32 cellular contexts compared by ENCODE assay signal in genomic region chr1:117262976-117263375, GRCh38. TPM values are rescaled to one million over a fixed set of nuclear protein-coding genes. Genes with fewer than 3 reads are reported as not detected.
"Had no signal": no experiment of that assay in that cellular context is flagged by ENCODE, and none has a peak within 500 bp of the region (broad histone marks: within the 10 kb centered on the region; RNA-seq: fewer than 3 reads in every experiment).

No MANE protein-coding gene starts in this region.

- H3K9me3 Mint-ChIP-seq: natural killer cell had no signal

- H3K4me2 ChIP-seq: neural progenitor cell, smooth muscle cell had no signal

- DNase-seq: natural killer cell; occipital lobe; ovary; posterior cingulate gyrus; psoas muscle; right cardiac atrium; right lobe of liver; spleen; stimulated activated CD4-positive, alpha-beta T cell treated with anti-CD3 and anti-CD28 coated beads, Interleukin-12 subunit alpha, Interleukin-12 subunit beta, amount 100 ng/mL, for 4 hours; stimulated activated CD4-positive, alpha-beta T cell treated with anti-CD3 and anti-CD28 coated beads, Interleukin-1b, Interleukin-23, amount 100 ng/mL, for 48 hours; stimulated activated CD4-positive, alpha-beta T cell treated with anti-CD3 and anti-CD28 coated beads, Interleukin-4, amount 100 ng/mL, for 1 hour; stimulated activated CD4-positive, alpha-beta T cell treated with anti-CD3 and anti-CD28 coated beads, Interleukin-4, amount 100 ng/mL, for 4 hours; stimulated activated CD8-positive, alpha-beta memory T cell treated with anti-CD3 and anti-CD28 coated beads, Interleukin-4, amount 100 ng/mL, for 48 hours; stimulated activated naive CD4-positive, alpha-beta T cell; stimulated activated naive CD8-positive, alpha-beta T cell treated with anti-CD3 and anti-CD28 coated beads, Interleukin-15, amount 100 ng/mL, for 72 hours; stimulated activated naive CD8-positive, alpha-beta T cell treated with anti-CD3 and anti-CD28 coated beads, Interleukin-15, Interleukin-2, amounts not matched to agents 100 U/mL and 50 U/mL, for 24 hours; substantia nigra; testis; tibial artery; transverse colon had no signal

- H3K36me3 Mint-ChIP-seq: natural killer cell; stimulated activated memory B cell treated with anti-CD40 and anti-IgM and Interleukin-4, amounts not matched to agents 10 μg/mL and 1 μg/mL and 100 μg/mL, for 72 hours had no signal

- H3K79me2 ChIP-seq: parathyroid adenoma had no signal

- H3K4me1 ChIP-seq: neural progenitor cell, psoas muscle, right lobe of liver, spleen, suprapubic skin, testis, transverse colon, vagina had no signal

- FAIRE-seq: urothelium cell line had no signal

- H3K4me1 Mint-ChIP-seq: natural killer cell; neural progenitor cell; stimulated activated memory B cell treated with anti-CD40 and anti-IgM and Interleukin-4, amounts not matched to agents 10 μg/mL and 1 μg/mL and 100 μg/mL, for 72 hours; stimulated activated naive CD8-positive, alpha-beta T cell treated with anti-CD3 and anti-CD28 coated beads, Interleukin-15, amount 100 ng/mL, for 72 hours had no signal

- H3K27ac ChIP-seq: neural progenitor cell, ovary, parathyroid adenoma, psoas muscle, right lobe of liver, skin epidermis, spleen, suprapubic skin, testis, tibial artery, transverse colon, upper lobe of left lung, vagina had no signal

- H3K27me3 Mint-ChIP-seq: progenitor cell of endocrine pancreas; stimulated activated naive CD8-positive, alpha-beta T cell treated with anti-CD3 and anti-CD28 coated beads, Interleukin-15, amount 100 ng/mL, for 72 hours had no signal

- H3K9me3 ChIP-seq: ovary, psoas muscle, right lobe of liver, suprapubic skin, testis, transverse colon, upper lobe of left lung, vagina had no signal

- H3K4me3 Mint-ChIP-seq: natural killer cell; nephron; neural progenitor cell; stimulated activated memory B cell treated with anti-CD40 and anti-IgM and Interleukin-4, amounts not matched to agents 10 μg/mL and 1 μg/mL and 100 μg/mL, for 72 hours; stimulated activated naive CD8-positive, alpha-beta T cell treated with anti-CD3 and anti-CD28 coated beads, Interleukin-15, amount 100 ng/mL, for 72 hours had no signal

- H2AFZ ChIP-seq: neural progenitor cell, parathyroid adenoma had no signal

- H3K9ac ChIP-seq: neural progenitor cell, parathyroid adenoma had no signal

- H3K27me3 ChIP-seq: neural progenitor cell, ovary, right lobe of liver, suprapubic skin, testis, tibial artery, transverse colon, upper lobe of left lung, vagina had no signal

- H3K27ac Mint-ChIP-seq: natural killer cell; nephron; neural progenitor cell; progenitor cell of endocrine pancreas; stimulated activated memory B cell treated with anti-CD40 and anti-IgM and Interleukin-4, amounts not matched to agents 10 μg/mL and 1 μg/mL and 100 μg/mL, for 72 hours had no signal

- ATAC-seq: natural killer cell; psoas muscle; right cardiac atrium; right lobe of liver; stimulated activated memory B cell treated with anti-CD40 and anti-IgM and Interleukin-4, amounts not matched to agents 10 μg/mL and 1 μg/mL and 100 μg/mL, for 72 hours; stimulated activated naive CD8-positive, alpha-beta T cell treated with anti-CD3 and anti-CD28 coated beads, Interleukin-15, amount 100 ng/mL, for 72 hours; stimulated activated naive CD8-positive, alpha-beta T cell treated with anti-CD3 and anti-CD28 coated beads, Interleukin-15, Interleukin-2, amounts not matched to agents 100 U/mL and 50 U/mL, for 24 hours had no signal

- H3K4me3 ChIP-seq: neural progenitor cell, ovary, psoas muscle, right lobe of liver, skin epidermis, smooth muscle cell, spleen, suprapubic skin, testis, tibial artery, transverse colon, upper lobe of left lung, vagina had no signal

- H3K36me3 ChIP-seq: neural progenitor cell, ovary, right lobe of liver, spleen, suprapubic skin, tibial artery, transverse colon, upper lobe of left lung, vagina had no signal

RNA-seq across cellular contexts. Expression of gene VTCN1, which starts 52.2 kb away (rescaled TPM):
- total RNA-seq: natural killer cell, osteoblast, spleen, transverse colon, vagina had no signal
- polyA plus RNA-seq: spleen had no signal
